In genomic region chr16:11201498-11202259, GRCh38 we compare ENCODE assay signal across 1 cellular context.
TF ChIP-seq lines count a peak whose summit lies in the region.

No MANE protein-coding gene starts in this region.

TF ChIP-seq in SK-N-SH, 30 proteins besides CTCF, POLR2A, EP300 and RAD21 (continued from another document):
- TF ChIP-seq ZBTB33 (IDR thresholded peaks at IDR 0.05; ENCODE audit: borderline replicate concordance, low read depth) (peak; percentile 58; the same call in 1 of the 2 replicates), IRF3 (IDR thresholded peaks at IDR 0.05; ENCODE audit: low read depth, low read length) (no peak), MAX (IDR thresholded peaks at IDR 0.05; ENCODE audit: low read depth) (peak; percentile 95), GATA2 (CRISPR knock-in tag; IDR thresholded peaks at IDR 0.05) (no peak), FOSL2 (IDR thresholded peaks at IDR 0.05; ENCODE audit: borderline replicate concordance, low read depth) (peak; percentile 83), SMC3 (IDR thresholded peaks at IDR 0.05; ENCODE audit: low read depth, low read length) (no peak), NRF1 (IDR thresholded peaks at IDR 0.05; ENCODE audit: low read depth, low read length) (no peak), RCOR1 (IDR thresholded peaks at IDR 0.05; ENCODE audit: low read length) (0 out of 2 replicates have a peak, but pooled peaks have one; percentile 27), RXRA (IDR thresholded peaks at IDR 0.05; ENCODE audit: borderline replicate concordance, low read depth) (peak; percentile 81; the same call in 1 of the 2 replicates), MEF2A (IDR thresholded peaks at IDR 0.05; ENCODE audit: borderline replicate concordance, low read depth) (0 out of 2 replicates have a peak, but pooled peaks have one; percentile 18), USF2 (IDR thresholded peaks at IDR 0.05; ENCODE audit: borderline replicate concordance, low read depth, low read length) (no peak), TAF1 (IDR thresholded peaks at IDR 0.05; ENCODE audit: borderline replicate concordance, low read depth, low read length) (no peak), CHD2 (IDR thresholded peaks at IDR 0.05; ENCODE audit: low read length, partially characterized antibody) (no peak), TEAD4 (IDR thresholded peaks at IDR 0.05; ENCODE audit: borderline replicate concordance, insufficient read depth) (peak; percentile 78), REST (IDR thresholded peaks at IDR 0.05; ENCODE audit: low read depth, low read length) (no peak), MXI1 (IDR thresholded peaks at IDR 0.05; ENCODE audit: low read depth, low read length) (no peak), RFX5 (IDR thresholded peaks at IDR 0.05; ENCODE audit: low read length) (no peak), SIN3A (IDR thresholded peaks at IDR 0.05; ENCODE audit: borderline replicate concordance, low read depth, low read length) (0 out of 2 replicates have a peak, but pooled peaks have one; percentile 23), FOXJ3 (CRISPR knock-in tag; IDR thresholded peaks at IDR 0.05) (no peak), EZH2phosphoT487 (IDR thresholded peaks at IDR 0.05; ENCODE audit: borderline replicate concordance, low read depth) (no peak), YY1 (IDR thresholded peaks at IDR 0.05; ENCODE audit: low read depth) (peak; percentile 42; the same call in 1 of the 2 replicates), JUND (IDR thresholded peaks at IDR 0.05) (peak; percentile 83), POLR2AphosphoS5 (IDR thresholded peaks at IDR 0.05; ENCODE audit: low read depth, low read length) (peak; percentile 60; the same call in 1 of the 2 replicates), USF1 (IDR thresholded peaks at IDR 0.05; ENCODE audit: borderline replicate concordance, low read depth) (0 out of 2 replicates have a peak, but pooled peaks have one; percentile 7), PBX3 (IDR thresholded peaks at IDR 0.05) (peak; percentile 63), TCF12 (IDR thresholded peaks at IDR 0.05) (peak; percentile 99), FOXM1 (IDR thresholded peaks at IDR 0.05; ENCODE audit: low read depth) (peak; percentile 64; the same call in 1 of the 2 replicates), ELF1 (IDR thresholded peaks at IDR 0.05) (no peak)
TF ChIP-seq in SK-N-SH: peak in this region for 17.
